Comparison of ENCODE assay signal across 11 cellular contexts in genomic region chr11:33263549-33263948, GRCh38. TPM values are rescaled to one million over a fixed set of nuclear protein-coding genes. Genes with fewer than 3 reads are reported as not detected.
DNase-seq lines count a peak whose midpoint lies in the region; ATAC-seq and TF ChIP-seq lines count a peak whose summit lies in the region.
"Had no signal": no experiment of that assay in that cellular context is flagged by ENCODE, and none has a peak within 500 bp of the region (broad histone marks: within the 10 kb centered on the region; RNA-seq: fewer than 3 reads in every experiment).

No MANE protein-coding gene starts in this region.

- no peak for TF ChIP-seq CTCF in left ventricle myocardium inferior (IDR thresholded peaks at IDR 0.05; ENCODE audit: borderline replicate concordance)
- no peak for TF ChIP-seq CTCF in lower lobe of right lung (IDR thresholded peaks at IDR 0.05)
- no peak for TF ChIP-seq CTCF in upper lobe of left lung (IDR thresholded peaks at IDR 0.05)
- no peak for TF ChIP-seq CTCF in lower leg skin (IDR thresholded peaks at IDR 0.05)

- H3K4me3 ChIP-seq in left ventricle myocardium inferior, result peak overlapping the region; percentile 98
- no peak overlapping the region for H3K4me3 ChIP-seq in right cardiac atrium (ENCODE audit: low read length)
- no peak overlapping the region for H3K4me3 ChIP-seq in lower lobe of right lung
- H3K4me3 ChIP-seq in upper lobe of left lung, result no peak overlapping the region
- H3K4me3 ChIP-seq in lower leg skin (ENCODE audit: low read depth, poor library complexity, severe bottlenecking), result no peak overlapping the region
- H3K4me3 ChIP-seq: left lung had no signal

- peaks cover 95% of the 10 kb centered on the region for H3K4me1 ChIP-seq in left ventricle myocardium inferior
- peaks cover 14% of the 10 kb centered on the region for H3K4me1 ChIP-seq in right cardiac atrium (ENCODE audit: control insufficient read depth, insufficient read depth, low read length)
- H3K4me1 ChIP-seq in lower lobe of right lung, result peaks cover 54% of the 10 kb centered on the region
- peaks cover 51 to 70% (median 57%) of the 10 kb centered on the region in 4 donors for H3K4me1 ChIP-seq in upper lobe of left lung

- H3K36me3 ChIP-seq in left ventricle myocardium inferior (no peaks in the 10 kb centered on the region), lower lobe of right lung (no peaks in the 10 kb centered on the region), upper lobe of left lung (no peaks in the 10 kb centered on the region)
- H3K36me3 ChIP-seq: left lung had no signal

- DNase-seq in left ventricle myocardium inferior (no peak), right cardiac atrium (no peak), SKM-1 treated with dmso at 0.1 percent for 144 hours (lab: John Stamatoyannopoulos, UW; ENCODE audit: unreplicated experiment) (peak; percentile 75), lower lobe of right lung (no peak), upper lobe of left lung (no peak), lower leg skin (ENCODE audit: low spot score in 2 of 2) (no peak), nucleus accumbens (lab: John Stamatoyannopoulos, UW) (no peak), NAMALWA (ENCODE audit: low spot score) (no peak)
- DNase-seq: activated CD8-positive, alpha-beta memory T cell treated with anti-CD3 and anti-CD28 coated beads for 24 hours; NCI-H345 had no signal

- H3K27ac ChIP-seq in left ventricle myocardium inferior (replicated peaks) (peak overlapping the region; percentile 100), right cardiac atrium (ENCODE audit: low read length) (no peak overlapping the region), lower lobe of right lung (peak overlapping the region; percentile 27), upper lobe of left lung (peak overlapping the region in 3 of 4 donors; percentile 21 to 63 (median 57))

- H3K9me3 ChIP-seq in left ventricle myocardium inferior (replicated peaks) (no peaks in the 10 kb centered on the region), right cardiac atrium (ENCODE audit: control insufficient read depth, low read length) (no peaks in the 10 kb centered on the region), lower lobe of right lung (no peaks in the 10 kb centered on the region), upper lobe of left lung (no peaks in the 10 kb centered on the region)
- H3K9me3 ChIP-seq: left lung had no signal

- 63% methylated on average over 2 of the region's 2 CpGs for WGBS in right cardiac atrium
- WGBS in upper lobe of left lung, 2 donors, result 73 to 92% methylated on average over 2 of the region's 2 CpGs
- WGBS in lower leg skin, 2 donors, result 68 to 89% methylated on average over 2 of the region's 2 CpGs

- ATAC-seq in right cardiac atrium (no peak), lower lobe of right lung (no peak), upper lobe of left lung (ENCODE audit: low FRiP score in 2 of 2) (peak in 1 of 2 donors; percentile 11)
- ATAC-seq: left lung had no signal

- intact Hi-C loops in left ventricle myocardium inferior (cut with micrococcal nuclease), result no loop called here
- intact Hi-C loops in right cardiac atrium (cut with DNase I), result no loop called here
- intact Hi-C loops in lower lobe of right lung (cut with DNase I), result no loop called here
- intact Hi-C loops in lower leg skin (cut with DNase I; ENCODE audit: low total_unique reads), result no loop called here

- TF ChIP-seq POLR2A in upper lobe of left lung (IDR thresholded peaks at IDR 0.05) (no peak), lower leg skin (IDR thresholded peaks at IDR 0.05) (no peak)

- H3K27me3 ChIP-seq in left ventricle myocardium inferior (ENCODE audit: low read depth) (no peaks in the 10 kb centered on the region), right cardiac atrium (ENCODE audit: control insufficient read depth, insufficient read depth) (no peaks in the 10 kb centered on the region), lower lobe of right lung (ENCODE audit: low read depth) (no peaks in the 10 kb centered on the region), upper lobe of left lung (no peaks in the 10 kb centered on the region)
- H3K27me3 ChIP-seq: left lung had no signal

- TF ChIP-seq EP300 in upper lobe of left lung (IDR thresholded peaks at IDR 0.05), result no peak

RNA-seq across cellular contexts. Expression of gene HIPK3, which starts 6.4 kb away (rescaled TPM):
- total RNA-seq in left ventricle myocardium inferior (247 TPM), right cardiac atrium (100 to 1,000 TPM; 207 to 272 (median 234) TPM), lower lobe of right lung (138 TPM), upper lobe of left lung (100 to 1,000 TPM in 4 of 6 donors, 10 to 100 TPM in 2; 63.9 to 149 (median 133) TPM), lower leg skin (100 to 1,000 TPM in 3 of 4 donors, 10 to 100 TPM in 1; 89.1 to 118 (median 107) TPM)
- 32.0 TPM for polyA plus RNA-seq in right cardiac atrium
